ENCODE assay signal across 9 cellular contexts in the genomic region with DNA sequence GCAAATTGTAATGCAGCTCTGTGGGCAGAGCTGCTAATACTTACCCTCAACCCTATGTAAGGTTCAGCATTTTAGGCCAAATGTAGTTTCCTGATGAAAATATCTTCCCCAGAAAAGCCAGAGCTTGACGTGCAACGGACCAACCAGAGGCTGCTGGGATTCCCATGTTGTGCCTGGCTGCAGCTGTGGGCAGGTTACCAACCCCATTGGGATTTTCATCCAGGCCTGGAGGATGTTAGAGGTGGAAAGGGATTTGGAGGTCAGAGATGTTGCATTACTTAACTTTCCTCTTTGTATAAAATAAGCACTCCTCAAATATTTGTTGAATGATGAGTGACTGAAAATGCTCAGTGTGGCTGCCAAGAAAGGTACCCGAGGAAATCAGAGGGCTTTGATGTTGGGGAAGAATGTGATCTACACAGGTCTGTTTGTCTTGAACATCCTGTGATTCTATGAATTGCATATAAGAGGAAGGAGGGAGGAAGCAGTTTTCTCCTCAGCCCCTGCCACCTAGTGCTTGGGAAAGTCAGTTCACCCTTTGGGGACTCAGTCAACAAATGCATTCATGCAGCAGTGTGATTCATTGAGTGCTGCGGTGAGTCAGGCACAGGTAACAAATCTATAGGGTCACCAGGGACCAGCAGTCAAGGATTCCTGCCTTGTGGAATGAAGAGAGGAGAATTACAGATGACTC.
DNase-seq lines count a peak whose midpoint lies in the region; ATAC-seq and TF ChIP-seq lines count a peak whose summit lies in the region.
"Had no signal": no experiment of that assay in that cellular context is flagged by ENCODE, and none has a peak within 500 bp of the region (broad histone marks: within the 10 kb centered on the region; RNA-seq: fewer than 3 reads in every experiment).

No MANE protein-coding gene starts in this region.

- H3K36me3 ChIP-seq in BJ (ENCODE audit: control insufficient read depth, insufficient read depth, low read length) = no peaks in the 10 kb centered on the region
- no peaks in the 10 kb centered on the region for H3K36me3 ChIP-seq in H7 (replicated peaks; ENCODE audit: control insufficient read depth, insufficient read depth, low read length)
- H3K36me3 ChIP-seq: suprapubic skin had no signal

- ATAC-seq in GM21360 (IDR thresholded peaks at IDR 0.05; ENCODE audit: unreplicated experiment) = no peak
- no peak for ATAC-seq in left ventricle myocardium superior

- no peak for DNase-seq in BJ (ENCODE audit: low read depth)
- peak; percentile 53 for DNase-seq in H7
- peak; percentile 74 for DNase-seq in SW480 (ENCODE audit: low spot score)
- DNase-seq in iPS DF 4.7 (ENCODE audit: extremely low read depth, low spot score) = peak; percentile 56
- no peak for DNase-seq in AG20443 (ENCODE audit: low spot score)
- DNase-seq in left ventricle myocardium superior = no peak
- DNase-seq in Ammon's horn (ENCODE audit: low spot score) = no peak

- intact Hi-C loops in left ventricle myocardium superior (cut with micrococcal nuclease) = no loop called here

- CTCF ChIA-PET in BJ (lab: Yijun Ruan, JAX) = interaction anchor here (0.8 to 1.3 kb wide), 2 partner anchors 51 to 137 kb away, joined by 3 read pairs; no protein-coding TSS in a partner anchor

- H3K4me3 ChIP-seq in BJ (ENCODE audit: low read depth, low read length) (no peak overlapping the region), H7 (ENCODE audit: insufficient read depth, low read depth, low read length) (no peak overlapping the region)
- H3K4me3 ChIP-seq: suprapubic skin had no signal

- peak; percentile 48 for TF ChIP-seq CTCF in BJ (IDR thresholded peaks at IDR 0.05; ENCODE audit: insufficient read depth, low read depth, low read length)

- POLR2A ChIA-PET in BJ (lab: Charles Lee) = no interaction called here

- no peaks in the 10 kb centered on the region for H3K27me3 ChIP-seq in BJ (ENCODE audit: control insufficient read depth, insufficient read depth, low read length)
- no peaks in the 10 kb centered on the region for H3K27me3 ChIP-seq in H7 (ENCODE audit: control insufficient read depth, insufficient read depth, low read length)
- H3K27me3 ChIP-seq: suprapubic skin had no signal

Comparison
In these comparisons a context has a peak if more than half of its experiments do, and no peak if none do; other contexts are left out.
1. DNase-seq: peak in H7 (single experiment), SW480 (single experiment) and iPS DF 4.7 (single experiment); none in BJ (single experiment), AG20443 (single experiment), left ventricle myocardium superior (single experiment) and Ammon's horn (single experiment).